Comparison of ENCODE assay signal across 8 cellular contexts in genomic region chr5:160438316-160439204, GRCh38. TPM values are rescaled to one million over a fixed set of nuclear protein-coding genes. Genes with fewer than 3 reads are reported as not detected.
DNase-seq lines count a peak whose midpoint lies in the region; ATAC-seq, FAIRE-seq and TF ChIP-seq lines count a peak whose summit lies in the region.

No MANE protein-coding gene starts in this region.

- no peak overlapping the region for H3K14ac ChIP-seq in H1 (ENCODE audit: insufficient read length)

- H3K9me3 ChIP-seq in BLaER1 treated with 17β-estradiol and CSF1 and Interleukin-3, amounts not matched to agents 10 nM and 100 nM (replicated peaks in 1 of 11) = no peaks in the 10 kb centered on the region
- H3K9me3 ChIP-seq in H1 (ENCODE audit: insufficient read depth in 2 of 2, low read depth in 1 of 2, low read length in 1 of 2) = no peaks in the 10 kb centered on the region

- no peak overlapping the region for H2BK12ac ChIP-seq in H1 (ENCODE audit: low read depth, low read length)

- H2BK15ac ChIP-seq in H1 (ENCODE audit: low read length) (no peak overlapping the region), mesendoderm (replicated peaks; ENCODE audit: low read depth) (no peak overlapping the region)

- H2AFZ ChIP-seq in H1 (ENCODE audit: low read length) = peak overlapping the region; percentile 93

- no peaks in the 10 kb centered on the region for H3K79me2 ChIP-seq in H1 (ENCODE audit: control insufficient read depth in 1 of 2, insufficient read depth in 2 of 2, low read length in 2 of 2)
- H3K79me2 ChIP-seq in mesendoderm (ENCODE audit: control insufficient read depth, insufficient read depth, low read length) = no peaks in the 10 kb centered on the region

- H3K4me3 ChIP-seq in BLaER1 treated with 17β-estradiol and CSF1 and Interleukin-3, amounts not matched to agents 10 nM and 100 nM = peak overlapping the region; percentile 23 to 63 (median 44); a peak in 19 of 20 replicates
- H3K4me3 ChIP-seq in H1 (ENCODE audit: extremely low read depth in 1 of 4, insufficient read depth in 2 of 4, low read depth in 3 of 4, low read length in 4 of 4) (peak overlapping the region; percentile 8 to 54 (median 40); a peak in 7 of 8 replicates), mesendoderm (ENCODE audit: low read length) (no peak overlapping the region)

- H3K9ac ChIP-seq in BLaER1 treated with 17β-estradiol and CSF1 and Interleukin-3, amounts not matched to agents 10 nM and 100 nM = peak overlapping the region; percentile 32 to 79 (median 56); a peak in 20 of 22 replicates
- H3K9ac ChIP-seq in H1 (replicated peaks in 1 of 4; ENCODE audit: extremely low read depth in 1 of 4, low read depth in 3 of 4, low read length in 3 of 4) (no peak overlapping the region; a peak in 2 of 7 replicates), mesendoderm (ENCODE audit: low read length) (peak overlapping the region; percentile 26)

- H3K4ac ChIP-seq in H1 (replicated peaks; ENCODE audit: insufficient read length, low read depth, low read length) (no peak overlapping the region), mesendoderm (ENCODE audit: low read depth, low read length) (no peak overlapping the region)

- H2AK5ac ChIP-seq in H1 (ENCODE audit: low read depth, low read length) (no peak overlapping the region), mesendoderm (ENCODE audit: low read length) (no peak overlapping the region)

- H3K4me1 ChIP-seq in BLaER1 treated with 17β-estradiol and CSF1 and Interleukin-3, amounts not matched to agents 10 nM and 100 nM = peaks cover 67 to 88% (median 79%) of the 10 kb centered on the region in 10 experiments
- H3K4me1 ChIP-seq in H1 (replicated peaks in 1 of 4; ENCODE audit: control insufficient read depth in 3 of 4, insufficient read depth in 4 of 4, low read length in 3 of 4) (no peaks in the 10 kb centered on the region; a peak in 1 of 7 replicates), mesendoderm (ENCODE audit: control insufficient read depth, low read depth, low read length) (no peaks in the 10 kb centered on the region)

- TF ChIP-seq EP300 in H1 (IDR thresholded peaks at IDR 0.05; ENCODE audit: borderline replicate concordance in 1 of 2, low read depth in 2 of 2, low read length in 2 of 2) = no peak

- H4K20me1 ChIP-seq in BLaER1 treated with 17β-estradiol and CSF1 and Interleukin-3, amounts not matched to agents 10 nM and 100 nM = 0 out of 22 replicates have a peak, but pooled peaks cover 0 to 3% (median 0%) of the 10 kb centered on the region in 11 experiments
- no peaks in the 10 kb centered on the region for H4K20me1 ChIP-seq in H1 (replicated peaks in 1 of 2; ENCODE audit: control insufficient read depth in 1 of 2, insufficient read depth in 2 of 2, low read length in 2 of 2)

- no peak overlapping the region for H4K5ac ChIP-seq in H1 (ENCODE audit: insufficient read length, low read depth, low read length)
- H4K5ac ChIP-seq in mesendoderm (ENCODE audit: low read length) = no peak overlapping the region

- H3K79me1 ChIP-seq in H1 (ENCODE audit: low read depth, low read length) (no peaks in the 10 kb centered on the region), mesendoderm (ENCODE audit: low read length) (no peaks in the 10 kb centered on the region)

- H3K36me3 ChIP-seq in BLaER1 treated with 17β-estradiol and CSF1 and Interleukin-3, amounts not matched to agents 10 nM and 100 nM = no peaks in the 10 kb centered on the region
- no peaks in the 10 kb centered on the region for H3K36me3 ChIP-seq in H1 (ENCODE audit: control insufficient read depth in 2 of 4, insufficient read depth in 4 of 4, low read length in 3 of 4)
- no peaks in the 10 kb centered on the region for H3K36me3 ChIP-seq in mesendoderm (ENCODE audit: control insufficient read depth, insufficient read depth, low read length)

- no peak overlapping the region for H2BK20ac ChIP-seq in H1 (ENCODE audit: low read length)

- H3K18ac ChIP-seq in H1 (ENCODE audit: extremely low read depth, low read length) (no peak overlapping the region), mesendoderm (ENCODE audit: low read length) (no peak overlapping the region)

- H2BK5ac ChIP-seq in H1 (ENCODE audit: low read depth, low read length) = no peak overlapping the region
- no peak overlapping the region for H2BK5ac ChIP-seq in mesendoderm (ENCODE audit: low read length)

- H2BK120ac ChIP-seq in H1 (replicated peaks; ENCODE audit: low read depth, low read length) = no peak overlapping the region
- H2BK120ac ChIP-seq in mesendoderm (ENCODE audit: low read depth, low read length) = no peak overlapping the region

- WGBS in H1 (ENCODE audit: extremely low coverage in 1 of 2, insufficient coverage in 1 of 2, insufficient read length in 1 of 2, insufficient replicate concordance in 2 of 2, low coverage in 1 of 2, low lambda C conversion rate in 2 of 2, missing lambda C conversion rate in 1 of 2), 2 experiments = 21% methylated on average over 18 of the region's 18 CpGs; no CpG with 5 or more reads in 1 of the 2 experiments
- no CpG with 5 or more reads among the region's 18 CpGs for WGBS in mesendoderm (ENCODE audit: extremely low coverage, insufficient coverage, low lambda C conversion rate)

- no peaks in the 10 kb centered on the region for H3K27me3 ChIP-seq in BLaER1 treated with 17β-estradiol and CSF1 and Interleukin-3, amounts not matched to agents 10 nM and 100 nM
- H3K27me3 ChIP-seq in H1 (replicated peaks in 1 of 4; ENCODE audit: control insufficient read depth in 3 of 4, extremely low read depth in 1 of 4, insufficient read depth in 3 of 4, low read length in 3 of 4) = no peaks in the 10 kb centered on the region
- H3K27me3 ChIP-seq in mesendoderm (ENCODE audit: insufficient read depth, low read length, poor library complexity) = no peaks in the 10 kb centered on the region

- POLR2A ChIA-PET in H1 (lab: Charles Lee; ENCODE audit: partially characterized antibody) = interaction anchor here (1.7 kb wide), 1 partner anchor 17 kb away, joined by 4 read pairs; no protein-coding TSS in a partner anchor

- peak; percentile 96 for FAIRE-seq in H1 (lab: Jason Lieb, UNC)

- no peak for TF ChIP-seq POLR2A in H1 (IDR thresholded peaks at IDR 0.05; ENCODE audit: control extremely low read depth in 1 of 2, low read depth in 2 of 2, low read length in 2 of 2)

- H3K23me2 ChIP-seq in H1 (ENCODE audit: low read depth, low read length) = no peaks in the 10 kb centered on the region; the same call in 1 of the 2 replicates

- peak overlapping the region; percentile 76 to 99 (median 87) for H3K4me2 ChIP-seq in BLaER1 treated with 17β-estradiol and CSF1 and Interleukin-3, amounts not matched to agents 10 nM and 100 nM
- H3K4me2 ChIP-seq in H1 (ENCODE audit: insufficient read depth in 1 of 2, low read depth in 2 of 2, low read length in 2 of 2) (peak overlapping the region; percentile 60 to 71), mesendoderm (ENCODE audit: low read length) (peak overlapping the region; percentile 87)

- CTCF ChIA-PET in H1 (lab: Charles Lee; ENCODE audit: partially characterized antibody) = interaction anchor here (0.6 to 6.2 kb wide), 87 partner anchors 8 to 1161 kb away, joined by 3 to 81 read pairs (median 5); partner anchors contain the start of genes FAM200C, PTTG1 and SLU7

- H3K56ac ChIP-seq in H1 (replicated peaks; ENCODE audit: insufficient read length, low read depth, low read length) = no peak overlapping the region
- H3K56ac ChIP-seq in mesendoderm (ENCODE audit: low read length) = peak overlapping the region; percentile 58

- no peak overlapping the region for H4K8ac ChIP-seq in H1 (ENCODE audit: extremely low read depth, insufficient read depth, low read length)
- no peak overlapping the region for H4K8ac ChIP-seq in mesendoderm (ENCODE audit: low read depth, low read length)

- H3K23ac ChIP-seq in H1 (ENCODE audit: insufficient read length) (no peak overlapping the region), mesendoderm (ENCODE audit: low read length) (no peak overlapping the region)

- DNase-seq in NCI-H69 (lab: John Stamatoyannopoulos, UW) = peak; percentile 81
- peak; percentile 52 to 65 for DNase-seq in activated CD4-positive, alpha-beta T cell treated with anti-CD3 and anti-CD28 coated beads, Interleukin-2, amount 50 U/mL, for 48 hours
- DNase-seq in H1 (ENCODE audit: low read depth in 1 of 2, low spot score in 2 of 2) = peak; percentile 25 to 77
- DNase-seq in mesendoderm = peak; percentile 85
- peak; percentile 26 to 30 for DNase-seq in stimulated activated CD8-positive, alpha-beta memory T cell treated with anti-CD3 and anti-CD28 coated beads, Interleukin-2, amount 100 ng/mL, for 48 hours (ENCODE audit: low read depth in 2 of 2)

- H3K27ac ChIP-seq in BLaER1 treated with 17β-estradiol and CSF1 and Interleukin-3, amounts not matched to agents 10 nM and 100 nM = peak overlapping the region; percentile 9 to 73 (median 39); a peak in 14 of 22 replicates
- H3K27ac ChIP-seq in H1 (ENCODE audit: low read depth, low read length) (no peak overlapping the region), mesendoderm (ENCODE audit: low read depth, low read length) (no peak overlapping the region)

- peak; percentile 54 for ATAC-seq in GM19324 (IDR thresholded peaks at IDR 0.05; ENCODE audit: low FRiP score, unreplicated experiment)
- ATAC-seq in HG03439 (IDR thresholded peaks at IDR 0.05; ENCODE audit: unreplicated experiment) = peak; percentile 43

- TF ChIP-seq CTCF in H1 (IDR thresholded peaks at IDR 0.05; ENCODE audit: control extremely low read depth in 1 of 3, insufficient read depth in 1 of 3, low read depth in 1 of 3, low read length in 3 of 3) = peak; percentile 3 to 90 (median 77)

- no peak overlapping the region for H4K91ac ChIP-seq in H1 (replicated peaks; ENCODE audit: insufficient read length, low read length)

- TF ChIP-seq RAD21 in H1 (IDR thresholded peaks at IDR 0.05 in 1 of 2, conservative IDR thresholded peaks at IDR 0.05 in 1 of 2; ENCODE audit: low read depth in 2 of 2, low read length in 2 of 2) = peak; percentile 92

RNA-seq across cellular contexts. Expression of gene PTTG1, which starts 16.9 kb away (rescaled TPM):
- 229 and 240 TPM in 2 replicates for total RNA-seq in H1 (2021; fragmentation: NEBNext Ultra II Directional; extraction: Animal tissue kit (Norgen Biotek cat#: 25700))
- 332 and 478 TPM in 2 replicates for polyA plus RNA-seq in H1 (2011; rRNA removed)
- polyA plus RNA-seq in H1 (2011; cell fraction: cytosol; rRNA removed) = 461 TPM
- 86.9 TPM for polyA plus RNA-seq in H1 (2011; cell fraction: nucleus; rRNA removed)
- 218 to 276 TPM (median 234 TPM) in 4 replicates for polyA plus RNA-seq in H1 (2012, experiment 1 of 2)
- polyA plus RNA-seq in H1 (2012, experiment 2 of 2) = 278 TPM
- 378 TPM for polyA plus RNA-seq in H1 (2013, experiment 1 of 2)
- polyA plus RNA-seq in H1 (2013, experiment 2 of 2) = 392 TPM
- polyA minus RNA-seq in H1 (2011; rRNA and poly(A)+ RNA removed) = 71.6 and 81.9 TPM in 2 replicates
- polyA minus RNA-seq in H1 (2011; cell fraction: cytosol; rRNA and poly(A)+ RNA removed) = 37.3 TPM
- polyA minus RNA-seq in H1 (2011; cell fraction: nucleus; rRNA and poly(A)+ RNA removed) = 65.7 TPM
- polyA plus RNA-seq in mesendoderm (2013, experiment 1 of 2) = 311 TPM
- 308 TPM for polyA plus RNA-seq in mesendoderm (2013, experiment 2 of 2)

RNA-seq across cellular contexts. Expression of gene SLU7, which starts 19.7 kb away (rescaled TPM):
- total RNA-seq in H1 (2021; fragmentation: NEBNext Ultra II Directional; extraction: Animal tissue kit (Norgen Biotek cat#: 25700)) = 34.1 and 36.8 TPM in 2 replicates
- 4.4 and 6.0 TPM in 2 replicates for polyA plus RNA-seq in H1 (2011; rRNA removed)
- 19.4 TPM for polyA plus RNA-seq in H1 (2011; cell fraction: cytosol; rRNA removed)
- 4.6 TPM for polyA plus RNA-seq in H1 (2011; cell fraction: nucleus; rRNA removed)
- 29.2 to 58.2 TPM (median 36.2 TPM) in 4 replicates for polyA plus RNA-seq in H1 (2012, experiment 1 of 2)
- 1.1 TPM for polyA plus RNA-seq in H1 (2012, experiment 2 of 2)
- 29.6 TPM for polyA plus RNA-seq in H1 (2013, experiment 1 of 2)
- 29.1 TPM for polyA plus RNA-seq in H1 (2013, experiment 2 of 2)
- polyA minus RNA-seq in H1 (2011; rRNA and poly(A)+ RNA removed) = 11.5 and 17.1 TPM in 2 replicates
- polyA minus RNA-seq in H1 (2011; cell fraction: cytosol; rRNA and poly(A)+ RNA removed) = 4.2 TPM
- 18.9 TPM for polyA minus RNA-seq in H1 (2011; cell fraction: nucleus; rRNA and poly(A)+ RNA removed)
- 37.2 TPM for polyA plus RNA-seq in mesendoderm (2013, experiment 1 of 2)
- 36.5 TPM for polyA plus RNA-seq in mesendoderm (2013, experiment 2 of 2)

RNA-seq across cellular contexts. Expression of gene FAM200C, which starts 38.7 kb away (rescaled TPM):
- total RNA-seq in H1 (2021; fragmentation: NEBNext Ultra II Directional; extraction: Animal tissue kit (Norgen Biotek cat#: 25700)) = 6.2 and 7.3 TPM in 2 replicates
- 1.6 and 2.6 TPM in 2 replicates for polyA plus RNA-seq in H1 (2011; rRNA removed)
- polyA plus RNA-seq in H1 (2011; cell fraction: cytosol; rRNA removed) = 3.2 TPM
- polyA plus RNA-seq in H1 (2011; cell fraction: nucleus; rRNA removed) = 1.3 TPM
- 3.3 to 5.1 TPM (median 3.9 TPM) in 4 replicates for polyA plus RNA-seq in H1 (2012, experiment 1 of 2)
- polyA plus RNA-seq in H1 (2012, experiment 2 of 2) = 0.35 TPM
- 3.6 TPM for polyA plus RNA-seq in H1 (2013, experiment 1 of 2)
- polyA plus RNA-seq in H1 (2013, experiment 2 of 2) = 3.3 TPM
- polyA minus RNA-seq in H1 (2011; rRNA and poly(A)+ RNA removed) = 5.4 and 7.5 TPM in 2 replicates
- 3.0 TPM for polyA minus RNA-seq in H1 (2011; cell fraction: cytosol; rRNA and poly(A)+ RNA removed)
- 7.2 TPM for polyA minus RNA-seq in H1 (2011; cell fraction: nucleus; rRNA and poly(A)+ RNA removed)
- polyA plus RNA-seq in mesendoderm (2013, experiment 1 of 2) = 1.0 TPM
- polyA plus RNA-seq in mesendoderm (2013, experiment 2 of 2) = 0.97 TPM

Comparison
In these comparisons a context has a peak if more than half of its experiments do, and no peak if none do; other contexts are left out.
1. H3K27ac ChIP-seq: peak in BLaER1 treated with 17β-estradiol and CSF1 and Interleukin-3, amounts not matched to agents 10 nM and 100 nM (11 of 11); none in H1 (single experiment) and mesendoderm (single experiment).
2. H3K9ac ChIP-seq: peak in BLaER1 treated with 17β-estradiol and CSF1 and Interleukin-3, amounts not matched to agents 10 nM and 100 nM (11 of 11) and mesendoderm (single experiment); none in H1 (0 of 4).
3. DNase-seq: peak in every context shown above with its lines; median percentile 85 in mesendoderm; 81 in NCI-H69; 58 in activated CD4-positive, alpha-beta T cell treated with anti-CD3 and anti-CD28 coated beads, Interleukin-2, amount 50 U/mL, for 48 hours; 51 in H1; 28 in stimulated activated CD8-positive, alpha-beta memory T cell treated with anti-CD3 and anti-CD28 coated beads, Interleukin-2, amount 100 ng/mL, for 48 hours.
4. Peak in every context shown above with its lines, with median percentiles within 50 percentile points of each other: H3K4me2 ChIP-seq.